1 cellular context compared by ENCODE assay signal in the genomic region with DNA sequence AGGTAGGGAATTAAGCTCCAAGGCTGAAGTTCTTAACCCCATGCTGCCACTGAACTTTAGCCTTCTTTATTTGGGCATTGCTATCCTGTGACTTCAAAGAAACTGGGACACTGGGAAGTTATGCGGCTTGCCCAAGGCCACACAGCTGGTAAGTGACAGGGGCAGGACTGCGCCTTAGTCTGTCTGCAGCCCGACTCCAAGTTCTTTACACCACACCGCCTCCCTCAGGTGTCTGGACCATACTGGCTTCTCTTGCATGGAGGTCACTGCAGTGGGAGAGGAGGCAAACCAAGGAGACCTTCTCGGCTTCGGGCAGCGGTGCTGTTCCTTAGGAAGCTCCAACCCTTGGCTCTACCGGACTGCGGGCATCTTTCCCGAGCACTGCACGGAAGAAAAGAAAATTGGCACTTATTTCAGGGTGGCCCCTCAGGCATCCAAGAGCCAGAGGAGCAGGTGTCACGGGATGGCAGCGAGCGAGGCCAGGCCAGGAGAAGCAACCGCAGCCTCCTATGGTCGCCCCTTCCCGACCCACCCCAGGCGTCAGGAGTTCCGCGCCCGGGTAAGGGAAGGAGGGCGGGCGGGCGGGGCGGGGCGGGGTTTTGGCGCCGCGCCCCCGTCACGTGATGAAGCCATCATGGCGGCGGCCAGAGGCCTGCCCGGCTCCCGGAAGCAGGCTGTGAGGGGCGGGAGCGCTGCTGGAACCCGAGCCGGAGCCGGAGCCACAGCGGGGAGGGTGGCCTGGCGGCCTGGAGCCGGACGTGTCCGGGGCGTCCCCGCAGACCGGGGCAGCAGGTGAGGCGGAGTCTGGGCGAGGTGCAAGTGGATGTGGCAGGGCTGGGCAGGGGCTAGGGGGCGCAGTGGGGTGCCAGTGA.
A peak's percentile ranks its signal among the peaks of the same experiment; 100 is the strongest.
TF ChIP-seq lines count a peak whose summit lies in the region.

No MANE protein-coding gene starts in this region.

TF ChIP-seq in HepG2, 621 proteins besides CTCF, POLR2A, EP300 and RAD21 (continued from another document and continues in another):
- no peak for TF ChIP-seq ZNF577 (CRISPR knock-in tag; IDR thresholded peaks at IDR 0.05; ENCODE audit: borderline replicate concordance, low read depth)
- peak; percentile 90 for TF ChIP-seq ARID4A (CRISPR knock-in tag; IDR thresholded peaks at IDR 0.05; ENCODE audit: borderline replicate concordance)
- TF ChIP-seq, protein P1, sequence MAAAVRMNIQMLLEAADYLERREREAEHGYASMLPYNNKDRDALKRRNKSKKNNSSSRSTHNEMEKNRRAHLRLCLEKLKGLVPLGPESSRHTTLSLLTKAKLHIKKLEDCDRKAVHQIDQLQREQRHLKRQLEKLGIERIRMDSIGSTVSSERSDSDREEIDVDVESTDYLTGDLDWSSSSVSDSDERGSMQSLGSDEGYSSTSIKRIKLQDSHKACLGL (CRISPR knock-in tag; IDR thresholded peaks at IDR 0.05): peak; percentile 49; the same call in 1 of the 2 replicates
- no peak for TF ChIP-seq MZF1 (CRISPR knock-in tag; IDR thresholded peaks at IDR 0.05; ENCODE audit: borderline replicate concordance)
- no peak for TF ChIP-seq PCBP1 (IDR thresholded peaks at IDR 0.05; ENCODE audit: borderline replicate concordance, low read depth, low read length)
- no peak for TF ChIP-seq TBX3 (IDR thresholded peaks at IDR 0.05; ENCODE audit: borderline replicate concordance)
- 0 out of 2 replicates have a peak, but pooled peaks have one; percentile 49 for TF ChIP-seq ZBTB4 (CRISPR knock-in tag; IDR thresholded peaks at IDR 0.05; ENCODE audit: borderline replicate concordance)
- TF ChIP-seq PCBP2 (optimal IDR thresholded peaks at IDR 0.05; ENCODE audit: low read depth, low read length, poor library complexity, severe bottlenecking): no peak
- no peak for TF ChIP-seq LCORL (IDR thresholded peaks at IDR 0.05)
- TF ChIP-seq LCORL (CRISPR knock-in tag; IDR thresholded peaks at IDR 0.05): peak; percentile 58; the same call in 1 of the 2 replicates
- TF ChIP-seq SALL1 (CRISPR knock-in tag; IDR thresholded peaks at IDR 0.05): peak; percentile 52
- TF ChIP-seq SRY (CRISPR knock-in tag; IDR thresholded peaks at IDR 0.05): no peak
- peak; percentile 83 for TF ChIP-seq ZNF768 (CRISPR knock-in tag; IDR thresholded peaks at IDR 0.05)
- 0 out of 2 replicates have a peak, but pooled peaks have one; percentile 33 for TF ChIP-seq ZNF639 (CRISPR knock-in tag; conservative IDR thresholded peaks at IDR 0.05)
- no peak for TF ChIP-seq NPAS2 (CRISPR knock-in tag; IDR thresholded peaks at IDR 0.05; ENCODE audit: borderline replicate concordance)
- TF ChIP-seq ZBTB43 (CRISPR knock-in tag; conservative IDR thresholded peaks at IDR 0.05): no peak
- TF ChIP-seq FOXA3 (CRISPR knock-in tag; IDR thresholded peaks at IDR 0.05): peak; percentile 22; the same call in 1 of the 2 replicates
- TF ChIP-seq SALL2 (CRISPR knock-in tag; IDR thresholded peaks at IDR 0.05): peak; percentile 50; the same call in 1 of the 2 replicates
- no peak for TF ChIP-seq ATF7 (IDR thresholded peaks at IDR 0.05)
- TF ChIP-seq ATF7 (CRISPR knock-in tag; IDR thresholded peaks at IDR 0.05): no peak
- no peak for TF ChIP-seq WIZ (CRISPR knock-in tag; IDR thresholded peaks at IDR 0.05)
- TF ChIP-seq SIN3A (IDR thresholded peaks at IDR 0.05; ENCODE audit: borderline replicate concordance, low read depth, low read length): peak; percentile 75; the same call in 1 of the 2 replicates
- peak; percentile 9; the same call in 1 of the 2 replicates for TF ChIP-seq CREM (IDR thresholded peaks at IDR 0.05)
- TF ChIP-seq CREM (CRISPR knock-in tag; IDR thresholded peaks at IDR 0.05): no peak
- no peak for TF ChIP-seq PLRG1 (conservative IDR thresholded peaks at IDR 0.05)
- TF ChIP-seq SETDB1 (CRISPR knock-in tag; IDR thresholded peaks at IDR 0.05; ENCODE audit: borderline replicate concordance): no peak
- peak; percentile 12; the same call in 1 of the 2 replicates for TF ChIP-seq BCL6 (CRISPR knock-in tag; IDR thresholded peaks at IDR 0.05)
- TF ChIP-seq ETV5 (CRISPR knock-in tag; IDR thresholded peaks at IDR 0.05; ENCODE audit: borderline replicate concordance): peak; percentile 82
- TF ChIP-seq EED (CRISPR knock-in tag; IDR thresholded peaks at IDR 0.05): no peak
- TF ChIP-seq GABPB1 (CRISPR knock-in tag; IDR thresholded peaks at IDR 0.05): peak; percentile 90
- TF ChIP-seq KDM2A (CRISPR knock-in tag; IDR thresholded peaks at IDR 0.05; ENCODE audit: borderline replicate concordance, low read depth): peak; percentile 64; the same call in 1 of the 2 replicates
- no peak for TF ChIP-seq KAT2B (IDR thresholded peaks at IDR 0.05; ENCODE audit: borderline replicate concordance, low read depth, low read length)
- TF ChIP-seq HOXD1 (CRISPR knock-in tag; IDR thresholded peaks at IDR 0.05): peak; percentile 21; the same call in 1 of the 2 replicates
- peak; percentile 57; the same call in 1 of the 2 replicates for TF ChIP-seq SMAD3 (CRISPR knock-in tag; IDR thresholded peaks at IDR 0.05)
- peak; percentile 67 for TF ChIP-seq HNF4A (CRISPR knock-in tag; IDR thresholded peaks at IDR 0.05)
- no peak for TF ChIP-seq ZNF253 (CRISPR knock-in tag; IDR thresholded peaks at IDR 0.05; ENCODE audit: borderline replicate concordance)
- TF ChIP-seq NR1H2 (CRISPR knock-in tag; IDR thresholded peaks at IDR 0.05; ENCODE audit: borderline replicate concordance, low read depth): 0 out of 2 replicates have a peak, but pooled peaks have one; percentile 64
- peak; percentile 10; the same call in 1 of the 2 replicates for TF ChIP-seq KMT2B (CRISPR knock-in tag; IDR thresholded peaks at IDR 0.05)
- peak; percentile 56; the same call in 1 of the 2 replicates for TF ChIP-seq MAF1 (CRISPR knock-in tag; IDR thresholded peaks at IDR 0.05; ENCODE audit: borderline replicate concordance)
- 0 out of 2 replicates have a peak, but pooled peaks have one; percentile 26 for TF ChIP-seq ZFYVE20 (CRISPR knock-in tag; IDR thresholded peaks at IDR 0.05; ENCODE audit: borderline replicate concordance, low read depth)
- peak; percentile 78; the same call in 1 of the 2 replicates for TF ChIP-seq YEATS4 (CRISPR knock-in tag; IDR thresholded peaks at IDR 0.05; ENCODE audit: borderline replicate concordance)
- TF ChIP-seq, protein P2, sequence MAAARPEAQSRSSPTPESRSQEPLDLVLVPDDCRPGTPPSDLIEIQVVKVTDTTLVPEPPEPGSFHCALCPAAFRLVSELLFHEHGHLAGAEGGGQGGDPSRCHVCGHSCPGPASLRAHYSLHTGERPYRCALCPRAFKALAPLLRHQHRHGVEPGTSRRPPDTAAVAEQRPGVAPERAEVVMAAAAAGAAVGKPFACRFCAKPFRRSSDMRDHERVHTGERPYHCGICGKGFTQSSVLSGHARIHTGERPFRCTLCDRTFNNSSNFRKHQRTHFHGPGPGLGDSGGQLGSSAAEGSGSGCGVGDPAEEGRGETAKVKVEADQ (CRISPR knock-in tag; IDR thresholded peaks at IDR 0.05; ENCODE audit: borderline replicate concordance): peak; percentile 31; the same call in 1 of the 2 replicates
- TF ChIP-seq FLYWCH1 (CRISPR knock-in tag; IDR thresholded peaks at IDR 0.05): no peak
- TF ChIP-seq ZSCAN9 (CRISPR knock-in tag; IDR thresholded peaks at IDR 0.05; ENCODE audit: borderline replicate concordance): no peak
- no peak for TF ChIP-seq ATF1 (CRISPR knock-in tag; IDR thresholded peaks at IDR 0.05)
- no peak for TF ChIP-seq KDM3A (CRISPR knock-in tag; IDR thresholded peaks at IDR 0.05; ENCODE audit: low read depth)
- TF ChIP-seq FOXO1 (CRISPR knock-in tag; IDR thresholded peaks at IDR 0.05): 0 out of 2 replicates have a peak, but pooled peaks have one; percentile 30
- TF ChIP-seq RARG (CRISPR knock-in tag; IDR thresholded peaks at IDR 0.05; ENCODE audit: low read depth): no peak
- TF ChIP-seq ZNF382 (CRISPR knock-in tag; IDR thresholded peaks at IDR 0.05; ENCODE audit: borderline replicate concordance): no peak
- TF ChIP-seq ZFX (CRISPR knock-in tag; IDR thresholded peaks at IDR 0.05; ENCODE audit: low read depth): peak; percentile 94
- TF ChIP-seq RELA (CRISPR knock-in tag; IDR thresholded peaks at IDR 0.05): no peak
- TF ChIP-seq, protein P3, sequence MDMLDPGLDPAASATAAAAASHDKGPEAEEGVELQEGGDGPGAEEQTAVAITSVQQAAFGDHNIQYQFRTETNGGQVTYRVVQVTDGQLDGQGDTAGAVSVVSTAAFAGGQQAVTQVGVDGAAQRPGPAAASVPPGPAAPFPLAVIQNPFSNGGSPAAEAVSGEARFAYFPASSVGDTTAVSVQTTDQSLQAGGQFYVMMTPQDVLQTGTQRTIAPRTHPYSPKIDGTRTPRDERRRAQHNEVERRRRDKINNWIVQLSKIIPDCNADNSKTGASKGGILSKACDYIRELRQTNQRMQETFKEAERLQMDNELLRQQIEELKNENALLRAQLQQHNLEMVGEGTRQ (IDR thresholded peaks at IDR 0.05; ENCODE audit: low read depth, low read length): peak; percentile 68; the same call in 1 of the 2 replicates
- TF ChIP-seq, protein P3 (CRISPR knock-in tag; IDR thresholded peaks at IDR 0.05; ENCODE audit: borderline replicate concordance): peak; percentile 71; the same call in 1 of the 2 replicates
